In the genomic region with DNA sequence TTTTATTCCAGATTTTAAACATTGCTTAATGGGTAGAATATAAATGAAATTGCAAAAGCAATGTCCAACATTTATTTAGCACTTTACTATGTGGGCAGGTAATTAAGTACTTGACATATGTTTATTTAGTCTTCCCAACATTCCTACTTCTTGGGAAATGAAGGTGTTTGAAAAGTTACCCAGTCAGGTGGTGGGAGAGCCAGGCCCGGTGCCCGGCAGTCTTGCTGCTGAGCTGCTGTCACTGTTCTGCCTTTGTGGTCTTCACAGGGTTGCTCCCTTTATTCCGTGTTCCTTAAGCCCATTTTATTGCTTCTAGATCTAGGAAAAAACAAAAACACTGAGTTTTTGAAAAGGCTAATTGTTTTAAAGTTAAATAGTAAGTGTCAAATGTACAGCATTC, we compare ENCODE assay signal across 34 cellular contexts.
"Had no signal": no experiment of that assay in that cellular context is flagged by ENCODE, and none has a peak within 500 bp of the region (broad histone marks: within the 10 kb centered on the region; RNA-seq: fewer than 3 reads in every experiment).

No MANE protein-coding gene starts in this region.

- ATAC-seq: activated CD8-positive, alpha-beta memory T cell treated with anti-CD3 and anti-CD28 coated beads, Interleukin-2, amount 10 ng/mL, durations not matched to agents 7 days and 5 days; activated naive CD8-positive, alpha-beta T cell treated with anti-CD3 and anti-CD28 coated beads, Interleukin-2, amount 50 U/mL, for 24 hours; SK-N-SH treated with all-trans-retinoic acid at 6 μM for 48 hours; T-cell had no signal

- H3K4me3 ChIP-seq: ascending aorta, cardiac muscle cell, MG63, PC-9 had no signal

- DNase-seq: activated CD4-positive, alpha-beta memory T cell treated with anti-CD3 and anti-CD28 coated beads, Interleukin-2, amount 10 ng/mL, durations not matched to agents 7 days and 5 days; activated CD4-positive, alpha-beta T cell treated with anti-CD3 and anti-CD28 coated beads for 1 hour; activated CD4-positive, alpha-beta T cell treated with anti-CD3 and anti-CD28 coated beads for 48 hours; activated CD4-positive, CD25-positive, alpha-beta regulatory T cell; activated CD8-positive, alpha-beta memory T cell treated with anti-CD3 and anti-CD28 coated beads for 24 hours; activated CD8-positive, alpha-beta memory T cell treated with anti-CD3 and anti-CD28 coated beads, Interleukin-2, amount 10 ng/mL, durations not matched to agents 7 days and 5 days; activated CD8-positive, alpha-beta memory T cell treated with anti-CD3 and anti-CD28 coated beads, Interleukin-2, amount 50 U/mL, for 48 hours; activated effector memory CD4-positive, alpha-beta T cell treated with Interleukin-2 at 50 U/mL for 16 hours; activated naive CD4-positive, alpha-beta T cell treated with anti-CD3 and anti-CD28 coated beads, Interleukin-2, amount 10 ng/mL, durations not matched to agents 7 days and 5 days; activated naive CD8-positive, alpha-beta T cell treated with anti-CD3 and anti-CD28 coated beads, Interleukin-2, amount 50 U/mL, for 24 hours; activated T-cell treated with anti-CD3 and anti-CD28 coated beads, Interleukin-2, amount 50 U/mL, for 48 hours; amniotic stem cell; Kasumi-1; KG1; MG63; NCI-H1048; NCI-H146; NCI-H187; NCI-H2029 treated with DMSO at 0.1 percent for 48 hours; NCI-H2107; NCI-H2171; NCI-H510A; NCI-H526; NCI-H748 treated with DMSO at 0.1 percent for 48 hours; PC-9; SIG-M5; T-cell; T-helper 2 cell; T-helper 9 cell; WERI-Rb-1 had no signal

- H3K27me3 ChIP-seq: ascending aorta, cardiac muscle cell, MG63 had no signal

- H3K27ac ChIP-seq: ascending aorta, cardiac muscle cell, PC-9, RWPE1, WERI-Rb-1 had no signal

- H3K36me3 ChIP-seq: ascending aorta, cardiac muscle cell had no signal

- H3K9me3 ChIP-seq: ascending aorta had no signal
